23 cellular contexts compared by ENCODE assay signal in the genomic region with DNA sequence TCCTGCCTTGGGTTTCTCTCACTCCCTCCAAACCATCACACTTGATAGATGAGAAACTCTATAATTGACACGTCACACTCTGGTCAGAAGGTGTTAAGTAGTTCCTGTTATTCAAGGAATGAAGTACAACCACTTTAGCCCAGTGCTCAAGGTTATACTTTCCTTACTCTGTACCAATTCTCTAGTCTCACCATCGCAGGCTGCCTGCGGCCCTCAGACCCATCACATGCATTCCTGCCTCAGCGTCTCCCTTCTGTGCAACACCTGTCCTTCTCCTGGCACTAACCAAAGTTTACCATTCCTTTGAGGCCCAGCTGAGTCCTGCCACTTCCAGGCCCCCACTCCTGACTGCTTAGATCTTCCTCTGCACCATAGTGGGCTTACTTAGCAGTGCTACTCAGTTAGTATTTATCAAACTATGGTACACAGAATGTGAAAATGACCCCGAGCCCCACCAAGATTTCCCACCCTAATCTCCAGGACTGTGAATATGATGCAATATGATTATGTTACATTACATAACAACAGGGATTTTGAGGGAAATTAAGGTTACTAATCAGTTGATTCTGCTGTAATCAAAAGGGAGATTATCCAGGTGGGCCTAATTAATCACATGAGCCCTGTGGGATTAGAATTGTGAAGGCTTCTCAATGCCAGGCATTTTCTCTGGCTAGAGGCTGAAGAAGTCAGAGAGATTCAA. TPM values are rescaled to one million over a fixed set of nuclear protein-coding genes. Genes with fewer than 3 reads are reported as not detected.
"Had no signal": no experiment of that assay in that cellular context is flagged by ENCODE, and none has a peak within 500 bp of the region (broad histone marks: within the 10 kb centered on the region; RNA-seq: fewer than 3 reads in every experiment).

No MANE protein-coding gene starts in this region.

- DNase-seq: activated CD4-positive, alpha-beta T cell treated with anti-CD3 and anti-CD28 coated beads, Interleukin-2, amount 10 ng/mL, durations not matched to agents 7 days and 5 days; activated CD8-positive, alpha-beta memory T cell treated with anti-CD3 and anti-CD28 coated beads for 24 hours; activated CD8-positive, alpha-beta memory T cell treated with anti-CD3 and anti-CD28 coated beads, Interleukin-2, amount 50 U/mL, for 48 hours; activated naive CD4-positive, alpha-beta T cell; effector CD8-positive, alpha-beta T cell; esophagus squamous epithelium; heart right ventricle; kidney glomerular epithelial cell; left ventricle myocardium superior; mesendoderm; naive thymus-derived CD8-positive, alpha-beta T cell; posterior cingulate gyrus; stimulated activated CD4-positive, alpha-beta T cell treated with anti-CD3 and anti-CD28 coated beads, Interleukin-2, amount 100 ng/mL, for 24 hours; stomach; T1000 had no signal

- H3K27ac Mint-ChIP-seq: activated CD4-positive, alpha-beta T cell treated with anti-CD3 and anti-CD28 coated beads, Interleukin-2, amount 10 ng/mL, durations not matched to agents 7 days and 5 days; dendritic cell treated with granulocyte-macrophage colony-stimulating factor and Interleukin-4, amounts not matched to agents 40 ng/mL and 50 ng/mL, for 4 days had no signal

- H3K27me3 ChIP-seq: esophagus squamous epithelium, heart right ventricle, neutrophil, stomach had no signal

- H3K9me3 Mint-ChIP-seq: activated CD4-positive, alpha-beta T cell treated with anti-CD3 and anti-CD28 coated beads, Interleukin-2, amount 10 ng/mL, durations not matched to agents 7 days and 5 days; dendritic cell treated with granulocyte-macrophage colony-stimulating factor and Interleukin-4, amounts not matched to agents 40 ng/mL and 50 ng/mL, for 4 days; naive thymus-derived CD8-positive, alpha-beta T cell had no signal

- H3K27ac ChIP-seq: esophagus squamous epithelium, heart right ventricle, neutrophil, stomach had no signal

- ATAC-seq: heart right ventricle; left ventricle myocardium superior; naive thymus-derived CD8-positive, alpha-beta T cell had no signal

- H3K27me3 Mint-ChIP-seq: activated CD4-positive, alpha-beta T cell treated with anti-CD3 and anti-CD28 coated beads, Interleukin-2, amount 10 ng/mL, durations not matched to agents 7 days and 5 days; dendritic cell treated with granulocyte-macrophage colony-stimulating factor and Interleukin-4, amounts not matched to agents 40 ng/mL and 50 ng/mL, for 4 days; naive thymus-derived CD8-positive, alpha-beta T cell had no signal

- H3K4me3 Mint-ChIP-seq: activated CD4-positive, alpha-beta T cell treated with anti-CD3 and anti-CD28 coated beads, Interleukin-2, amount 10 ng/mL, durations not matched to agents 7 days and 5 days; dendritic cell treated with granulocyte-macrophage colony-stimulating factor and Interleukin-4, amounts not matched to agents 40 ng/mL and 50 ng/mL, for 4 days had no signal

- H3K9me3 ChIP-seq: esophagus squamous epithelium, heart right ventricle, neutrophil, stomach had no signal

- FAIRE-seq: endothelial cell of umbilical vein had no signal

- H3K4me3 ChIP-seq: esophagus squamous epithelium, heart right ventricle, stomach had no signal

RNA-seq across cellular contexts. Expression of gene SPINK8, which starts 36.2 kb away (rescaled TPM):
- total RNA-seq: activated CD4-positive, alpha-beta T cell treated with anti-CD3 and anti-CD28 coated beads, Interleukin-2, amount 10 ng/mL, durations not matched to agents 7 days and 5 days; chondrocyte; endothelial cell of umbilical vein; esophagus squamous epithelium; heart right ventricle; left ventricle myocardium superior; naive thymus-derived CD8-positive, alpha-beta T cell; skeletal muscle tissue; stomach; T-helper 1 cell treated with Interleukin-12 subunit alpha and Interleukin-12 subunit beta and Interleukin-4 antibody, amounts not matched to agents 30 ng/mL and 1 ng/mL, for 36 hours; temporal lobe had no signal
- polyA plus RNA-seq: adipose tissue; endothelial cell of umbilical vein; heart right ventricle; naive thymus-derived CD8-positive, alpha-beta T cell; stomach had no signal
